Comparison of ENCODE assay signal across 9 cellular contexts in the genomic region with DNA sequence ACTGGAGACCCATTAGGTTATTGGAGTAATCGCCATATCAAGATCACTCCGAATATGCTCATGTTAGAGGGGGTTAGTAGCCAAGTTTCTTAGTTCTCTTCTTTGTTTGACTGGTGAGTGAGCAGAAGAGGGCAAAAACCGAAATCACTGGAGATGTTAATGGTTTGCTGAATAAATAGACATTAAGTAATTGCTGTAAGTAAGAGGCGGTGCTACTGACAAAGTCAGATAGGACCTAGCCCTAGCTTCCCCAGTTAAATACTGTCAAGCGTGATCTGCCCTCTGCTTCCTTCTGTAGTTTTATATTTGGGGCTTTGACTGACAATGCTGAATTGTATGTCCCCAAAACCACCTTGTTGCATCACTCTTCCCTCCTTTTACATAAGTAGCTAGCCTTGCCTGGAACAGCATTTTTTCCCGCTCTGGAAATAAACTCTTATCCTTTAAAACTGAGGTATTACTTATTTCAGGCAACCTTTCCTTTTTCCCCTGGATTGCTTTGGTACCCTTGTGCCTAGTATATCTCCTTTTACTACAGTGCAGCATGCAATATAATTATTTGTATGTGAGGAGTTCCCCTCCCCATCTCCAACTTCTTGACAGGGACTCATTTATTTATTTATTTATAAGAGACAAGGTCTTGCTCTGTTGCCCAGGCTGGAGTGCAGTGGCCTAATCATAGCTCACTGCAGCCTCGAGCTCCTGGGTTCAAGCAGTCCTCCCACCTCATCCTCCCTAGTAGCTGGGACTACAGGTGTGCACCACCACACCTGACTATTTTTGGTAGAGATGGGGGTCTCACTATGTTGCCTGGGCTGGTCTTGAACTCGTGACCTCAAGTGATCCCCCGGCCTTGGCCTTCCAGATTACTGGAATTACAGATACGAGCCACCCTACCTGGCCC. TPM values are rescaled to one million over a fixed set of nuclear protein-coding genes. Genes with fewer than 3 reads are reported as not detected.
DNase-seq lines count a peak whose midpoint lies in the region; FAIRE-seq and TF ChIP-seq lines count a peak whose summit lies in the region.
"Had no signal": no experiment of that assay in that cellular context is flagged by ENCODE, and none has a peak within 500 bp of the region (broad histone marks: within the 10 kb centered on the region; RNA-seq: fewer than 3 reads in every experiment).

No MANE protein-coding gene starts in this region.

- peak overlapping the region; percentile 97 for H3K9ac ChIP-seq in HUES6 (ENCODE audit: low read length)

- POLR2A ChIA-PET in activated CD4-positive, alpha-beta memory T cell treated with anti-CD3 and anti-CD28 coated beads for 36 hours (lab: Charles Lee): interaction anchor here (2.0 kb wide), 1 partner anchor 30 kb away, joined by 6 read pairs; no protein-coding TSS in a partner anchor

- H3K27me3 Mint-ChIP-seq in brain: no peaks in the 10 kb centered on the region
- peaks cover 2% of the 10 kb centered on the region for H3K27me3 Mint-ChIP-seq in activated CD4-positive, alpha-beta memory T cell treated with anti-CD3 and anti-CD28 coated beads for 36 hours

- H3K4me1 Mint-ChIP-seq in brain: peaks cover 17% of the 10 kb centered on the region
- H3K4me1 Mint-ChIP-seq in activated CD4-positive, alpha-beta memory T cell treated with anti-CD3 and anti-CD28 coated beads for 36 hours (ENCODE audit: low read depth): peaks cover 40% of the 10 kb centered on the region

- DNase-seq in AG10803 (ENCODE audit: low read depth): no peak
- no peak for DNase-seq in GM12892 (ENCODE audit: insufficient read length)
- no peak for DNase-seq in HPDE6-E6E7 (ENCODE audit: extremely low spot score)
- DNase-seq in activated CD4-positive, alpha-beta memory T cell treated with anti-CD3 and anti-CD28 coated beads for 36 hours: no peak
- no peak for DNase-seq in GDM1 (lab: John Stamatoyannopoulos, UW)
- DNase-seq: retina had no signal

- intact Hi-C loops in activated CD4-positive, alpha-beta memory T cell treated with anti-CD3 and anti-CD28 coated beads for 36 hours (cut with micrococcal nuclease): loop anchor here (5.0 to 10.0 kb wide), 5 partner anchors 137 to 1045 kb away; a partner anchor contains a TSS

- H3K36me3 Mint-ChIP-seq in brain: peaks cover 52% of the 10 kb centered on the region
- peaks cover 36% of the 10 kb centered on the region for H3K36me3 Mint-ChIP-seq in activated CD4-positive, alpha-beta memory T cell treated with anti-CD3 and anti-CD28 coated beads for 36 hours

- CTCF ChIA-PET in activated CD4-positive, alpha-beta memory T cell treated with anti-CD3 and anti-CD28 coated beads for 36 hours (lab: Charles Lee): interaction anchor here (1.1 kb wide), 1 partner anchor 82 kb away, joined by 3 read pairs; a partner anchor contains a TSS

- H3K4me1 ChIP-seq in HUES6 (ENCODE audit: control insufficient read depth, insufficient read depth, low read length) (peaks cover 9% of the 10 kb centered on the region), mesodermal cell (ENCODE audit: control insufficient read depth, insufficient read depth, low read length, poor library complexity, severe bottlenecking) (peaks cover 6% of the 10 kb centered on the region)

- H3K9me3 Mint-ChIP-seq in brain: peaks cover 4 to 21% (median 8%) of the 10 kb centered on the region in 5 experiments
- H3K9me3 Mint-ChIP-seq in activated CD4-positive, alpha-beta memory T cell treated with anti-CD3 and anti-CD28 coated beads for 36 hours: no peaks in the 10 kb centered on the region

- no peaks in the 10 kb centered on the region for H3K27me3 ChIP-seq in HUES6 (ENCODE audit: control insufficient read depth, insufficient read depth, low read length)

- H3K27ac ChIP-seq in HUES6 (ENCODE audit: low read depth, low read length): no peak overlapping the region
- H3K27ac ChIP-seq in mesodermal cell (ENCODE audit: low read depth, low read length, severe bottlenecking): no peak overlapping the region

- FAIRE-seq in GM12892 (lab: Jason Lieb, UNC): no peak

- WGBS in mesodermal cell (ENCODE audit: insufficient coverage in 2 of 2), 2 experiments: 72 to 78% methylated on average over 5 to 6 of the region's 10 CpGs

- H3K4me3 ChIP-seq in AG10803 (ENCODE audit: low read length): peak overlapping the region; percentile 81
- H3K4me3 ChIP-seq in HUES6 (ENCODE audit: low read depth, low read length): peak overlapping the region; percentile 92
- peak overlapping the region; percentile 87 for H3K4me3 ChIP-seq in mesodermal cell (ENCODE audit: extremely low read depth, insufficient read depth, low read length, poor library complexity, severe bottlenecking)

- no peak for TF ChIP-seq CTCF in AG10803 (conservative IDR thresholded peaks at IDR 0.05; ENCODE audit: low read length)
- no peak for TF ChIP-seq CTCF in brain (conservative IDR thresholded peaks at IDR 0.05)

- H3K4me3 Mint-ChIP-seq in brain: peak overlapping the region in 3 of 5 experiments; percentile 62 to 75 (median 64)
- H3K4me3 Mint-ChIP-seq in activated CD4-positive, alpha-beta memory T cell treated with anti-CD3 and anti-CD28 coated beads for 36 hours: no peak overlapping the region

- H3K9me3 ChIP-seq in HUES6 (ENCODE audit: control insufficient read depth, insufficient read depth, low read depth, low read length) (peaks cover 5% of the 10 kb centered on the region; the same call in 1 of the 2 replicates), mesodermal cell (ENCODE audit: control insufficient read depth, low read length) (peaks cover 13% of the 10 kb centered on the region)

- no peak for TF ChIP-seq POLR2A in GM12892 (IDR thresholded peaks at IDR 0.05; ENCODE audit: low read depth, low read length)

- peak overlapping the region in 2 of 5 experiments; percentile 19 to 40 for H3K27ac Mint-ChIP-seq in brain
- H3K27ac Mint-ChIP-seq in activated CD4-positive, alpha-beta memory T cell treated with anti-CD3 and anti-CD28 coated beads for 36 hours: no peak overlapping the region

- H3K36me3 ChIP-seq in HUES6 (ENCODE audit: control insufficient read depth, insufficient read depth, low read length) (peaks cover 48% of the 10 kb centered on the region), mesodermal cell (ENCODE audit: control insufficient read depth, insufficient read depth, low read length) (peaks cover 47% of the 10 kb centered on the region)

RNA-seq across cellular contexts. Expression of a gene that starts 1.4 kb away (rescaled TPM):
- 34.6 TPM for polyA plus RNA-seq in brain (ENCODE audit: insufficient read depth, low read depth, low replicate concordance)
- 99.0 TPM for polyA plus RNA-seq in mesodermal cell (2013, experiment 1 of 2)
- 88.1 TPM for polyA plus RNA-seq in mesodermal cell (2013, experiment 2 of 2)
- 71.7 TPM for polyA plus RNA-seq in GM12892 (2012; ENCODE audit: missing spikeins)
- total RNA-seq in activated CD4-positive, alpha-beta memory T cell treated with anti-CD3 and anti-CD28 coated beads for 36 hours: 10 to 100 TPM; 45.4 to 46.0 TPM
